Comparison of ENCODE assay signal across 11 cellular contexts in genomic region chr10:48509974-48510692, GRCh38.
DNase-seq lines count a peak whose midpoint lies in the region; ATAC-seq and TF ChIP-seq lines count a peak whose summit lies in the region.
"Had no signal": no experiment of that assay in that cellular context is flagged by ENCODE, and none has a peak within 500 bp of the region (broad histone marks: within the 10 kb centered on the region; RNA-seq: fewer than 3 reads in every experiment).

No MANE protein-coding gene starts in this region.

- no peak for TF ChIP-seq CTCF in MCF 10A (IDR thresholded peaks at IDR 0.05; ENCODE audit: unreplicated experiment)
- no peak for TF ChIP-seq CTCF in breast epithelium (IDR thresholded peaks at IDR 0.05)

- intact Hi-C loops in MCF 10A (cut with micrococcal nuclease) = loop anchor here (1.0 kb wide), 1 partner anchor 147 kb away; no protein-coding TSS in a partner anchor
- intact Hi-C loops in breast epithelium (cut with DNase I; ENCODE audit: low total_unique reads) = no loop called here

- POLR2A ChIA-PET in MCF 10A (lab: Yijun Ruan, JAX) = interaction anchor here (0.7 to 2.3 kb wide), 2 partner anchors 67 to 146 kb away, joined by 3 to 7 read pairs; no protein-coding TSS in a partner anchor

- peaks cover 17% of the 10 kb centered on the region for H3K9me3 Mint-ChIP-seq in MCF 10A (ENCODE audit: unreplicated experiment)
- peaks cover 1 to 8% of the 10 kb centered on the region in 2 donors for H3K9me3 Mint-ChIP-seq in stimulated activated naive B cell treated with anti-CD40 and anti-IgM and Interleukin-4, amounts not matched to agents 10 μg/mL and 1 μg/mL and 100 μg/mL, for 72 hours
- H3K9me3 Mint-ChIP-seq in effector memory CD8-positive, alpha-beta T cell = peaks cover 3 to 5% of the 10 kb centered on the region in 2 donors

- peaks cover 0 to 9% of the 10 kb centered on the region in 2 donors for H3K9me3 ChIP-seq in breast epithelium

- H3K4me1 ChIP-seq in breast epithelium = no peaks in the 10 kb centered on the region

- no peaks in the 10 kb centered on the region for H3K27me3 ChIP-seq in breast epithelium

- peaks cover 7% of the 10 kb centered on the region for H3K36me3 Mint-ChIP-seq in MCF 10A (ENCODE audit: insufficient read depth, unreplicated experiment)
- H3K36me3 Mint-ChIP-seq in stimulated activated naive B cell treated with anti-CD40 and anti-IgM and Interleukin-4, amounts not matched to agents 10 μg/mL and 1 μg/mL and 100 μg/mL, for 72 hours = peaks cover 15 to 17% of the 10 kb centered on the region in 2 donors
- no peaks in the 10 kb centered on the region for H3K36me3 Mint-ChIP-seq in effector memory CD8-positive, alpha-beta T cell (ENCODE audit: insufficient read depth)

- CTCF ChIA-PET in MCF 10A (lab: Yijun Ruan, JAX) = interaction anchor here (0.7 to 2.4 kb wide), 8 partner anchors 39 to 852 kb away, joined by 3 to 17 read pairs (median 5); no protein-coding TSS in a partner anchor

- TF ChIP-seq POLR2A in breast epithelium (IDR thresholded peaks at IDR 0.05) = no peak

- no peaks in the 10 kb centered on the region for H3K36me3 ChIP-seq in breast epithelium

- no TSS peak for BruUV-seq in MCF 10A (replicated peaks; lab: Mats Ljungman, UMichigan)

- H3K4me3 ChIP-seq in breast epithelium = no peak overlapping the region

- peaks cover 5% of the 10 kb centered on the region for H3K4me1 Mint-ChIP-seq in MCF 10A (ENCODE audit: insufficient read depth, unreplicated experiment)
- H3K4me1 Mint-ChIP-seq in stimulated activated naive B cell treated with anti-CD40 and anti-IgM and Interleukin-4, amounts not matched to agents 10 μg/mL and 1 μg/mL and 100 μg/mL, for 72 hours = peaks cover 31 to 48% of the 10 kb centered on the region in 2 donors
- no peaks in the 10 kb centered on the region for H3K4me1 Mint-ChIP-seq in effector memory CD8-positive, alpha-beta T cell (ENCODE audit: low read depth in 2 of 2)

- no peak overlapping the region for H3K27ac Mint-ChIP-seq in MCF 10A (ENCODE audit: low read depth, unreplicated experiment)
- H3K27ac Mint-ChIP-seq in stimulated activated naive B cell treated with anti-CD40 and anti-IgM and Interleukin-4, amounts not matched to agents 10 μg/mL and 1 μg/mL and 100 μg/mL, for 72 hours = no peak overlapping the region
- H3K27ac Mint-ChIP-seq in effector memory CD8-positive, alpha-beta T cell = no peak overlapping the region
- H3K27ac Mint-ChIP-seq: activated T-helper 2 cell treated with anti-CD3 and anti-CD28 coated beads, Interferon-gamma antibody, Interleukin-2, Interleukin-4, amounts not matched to agents 10 μg/mL and 5 μg/mL and 100 μg/mL, durations not matched to agents 14 hours and 24 hours and 36 hours had no signal

- ATAC-seq in stimulated activated naive B cell treated with anti-CD40 and anti-IgM and Interleukin-4, amounts not matched to agents 10 μg/mL and 1 μg/mL and 100 μg/mL, for 72 hours (replicated peaks) = peak; percentile 22 to 35
- ATAC-seq in effector memory CD8-positive, alpha-beta T cell (replicated peaks) = no peak
- ATAC-seq in HG03342 (IDR thresholded peaks at IDR 0.05; ENCODE audit: unreplicated experiment) = no peak

- H3K27me3 Mint-ChIP-seq in MCF 10A (ENCODE audit: insufficient read depth, unreplicated experiment) = no peaks in the 10 kb centered on the region
- H3K27me3 Mint-ChIP-seq in stimulated activated naive B cell treated with anti-CD40 and anti-IgM and Interleukin-4, amounts not matched to agents 10 μg/mL and 1 μg/mL and 100 μg/mL, for 72 hours = peaks cover 0 to 5% of the 10 kb centered on the region in 2 donors
- H3K27me3 Mint-ChIP-seq in effector memory CD8-positive, alpha-beta T cell = peaks cover 0 to 28% of the 10 kb centered on the region in 2 donors

- no peak overlapping the region for H3K27ac ChIP-seq in breast epithelium

- DNase-seq in MCF 10A (ENCODE audit: unreplicated experiment) = peak; percentile 21
- DNase-seq in breast epithelium (ENCODE audit: low spot score in 2 of 2) = no peak
- DNase-seq in NAMALWA (ENCODE audit: low spot score) = peak; percentile 64
- peak; percentile 44 for DNase-seq in ecto neural progenitor cell (ENCODE audit: low spot score)
- no peak for DNase-seq in stimulated activated naive B cell treated with anti-CD40 and anti-IgM and Interleukin-4, amounts not matched to agents 10 μg/mL and 1 μg/mL and 100 μg/mL, for 72 hours
- DNase-seq in effector memory CD8-positive, alpha-beta T cell = no peak
- no peak for DNase-seq in GOT3 (lab: John Stamatoyannopoulos, UW)
- DNase-seq: DMS53, SHP77 treated with DMSO at 0.1 percent for 48 hours had no signal

- no peak overlapping the region for H3K4me3 Mint-ChIP-seq in MCF 10A (ENCODE audit: unreplicated experiment)
- H3K4me3 Mint-ChIP-seq in stimulated activated naive B cell treated with anti-CD40 and anti-IgM and Interleukin-4, amounts not matched to agents 10 μg/mL and 1 μg/mL and 100 μg/mL, for 72 hours = no peak overlapping the region
- no peak overlapping the region for H3K4me3 Mint-ChIP-seq in effector memory CD8-positive, alpha-beta T cell

Comparison
In these comparisons a context has a peak if more than half of its experiments do, and no peak if none do; other contexts are left out.
1. DNase-seq: peak in MCF 10A (single experiment), NAMALWA (single experiment) and ecto neural progenitor cell (single experiment); none in breast epithelium (0 of 2), stimulated activated naive B cell treated with anti-CD40 and anti-IgM and Interleukin-4, amounts not matched to agents 10 μg/mL and 1 μg/mL and 100 μg/mL, for 72 hours (single experiment), effector memory CD8-positive, alpha-beta T cell (0 of 3) and GOT3 (single experiment).
2. ATAC-seq: peak in stimulated activated naive B cell treated with anti-CD40 and anti-IgM and Interleukin-4, amounts not matched to agents 10 μg/mL and 1 μg/mL and 100 μg/mL, for 72 hours (2 of 2); none in effector memory CD8-positive, alpha-beta T cell (single experiment) and HG03342 (single experiment).